ENCODE assay signal across 8 cellular contexts in genomic region chr14:19096876-19097275, GRCh38.
DNase-seq lines count a peak whose midpoint lies in the region; ATAC-seq, FAIRE-seq and TF ChIP-seq lines count a peak whose summit lies in the region.
"Not testable (repeated sequence)": the region's sequence is repeated elsewhere in the genome, so short reads cannot be mapped to it uniquely, and the experiment has no call there.

No MANE protein-coding gene starts in this region.

- H3K23ac ChIP-seq in H9 (ENCODE audit: insufficient read length, low read depth, low read length): not testable (repeated sequence)

- not testable (repeated sequence) for H2BK15ac ChIP-seq in H9 (ENCODE audit: low read depth, low read length)

- H2BK20ac ChIP-seq in H9 (ENCODE audit: low read depth, low read length, poor library complexity, severe bottlenecking): not testable (repeated sequence)

- not testable (repeated sequence) for H2BK5ac ChIP-seq in H9 (ENCODE audit: insufficient read length, low read length)

- H3K4me3 ChIP-seq in BE2C (ENCODE audit: low read depth, low read length); endodermal cell (ENCODE audit: low read length); HepG2 (replicated peaks in 1 of 3; ENCODE audit: insufficient read depth in 1 of 3, low read depth in 2 of 3, low read length in 3 of 3); upper lobe of right lung: not testable (repeated sequence)

- not testable (repeated sequence) for TF ChIP-seq EP300 in HepG2 (IDR thresholded peaks at IDR 0.05; ENCODE audit: low read depth in 2 of 2, low read length in 2 of 2); HepG2 (CRISPR knock-in tag; IDR thresholded peaks at IDR 0.05; ENCODE audit: borderline replicate concordance)

- not testable (repeated sequence) for H3K23me2 ChIP-seq in H9 (ENCODE audit: insufficient read length, low read depth, low read length, poor library complexity, severe bottlenecking)

- not testable (repeated sequence) for H3K14ac ChIP-seq in H9 (ENCODE audit: insufficient read depth, low read length)

- H3K27me3 ChIP-seq in BE2C; H9 (ENCODE audit: insufficient read depth, low read length); endodermal cell (ENCODE audit: control insufficient read depth, insufficient read depth, low read length, poor library complexity, severe bottlenecking); HepG2 (ENCODE audit: control insufficient read depth in 1 of 2, insufficient read depth in 2 of 2, low read length in 2 of 2); upper lobe of right lung: not testable (repeated sequence)

- not testable (repeated sequence) for H3K18ac ChIP-seq in H9 (ENCODE audit: insufficient read length, low read depth, low read length)

- not testable (repeated sequence) for H3K4ac ChIP-seq in H9 (ENCODE audit: low read depth, low read length)

- not testable (repeated sequence) for H3K79me2 ChIP-seq in H9 (ENCODE audit: insufficient read depth, low read length); HepG2 (ENCODE audit: insufficient read depth, low read length)

- H4K8ac ChIP-seq in H9 (replicated peaks; ENCODE audit: insufficient read length, low read depth, low read length): not testable (repeated sequence)

- not testable (repeated sequence) for H2BK12ac ChIP-seq in H9 (ENCODE audit: insufficient read length, low read depth, low read length)

- in situ Hi-C loops in HepG2 (cut with HindIII; ENCODE audit: extremely low pct_ligation_motif_present, low pct_unique_long_range_greater_than_20kb): not testable (repeated sequence)

- H3K27ac ChIP-seq in H9 (ENCODE audit: insufficient read length, low read depth, low read length); endodermal cell (ENCODE audit: low read depth, low read length); HepG2 (ENCODE audit: extremely low read length, insufficient read depth, low read length); upper lobe of right lung: not testable (repeated sequence)

- H3T11ph ChIP-seq in H9 (ENCODE audit: low read length): not testable (repeated sequence)

- not testable (repeated sequence) for H3K4me1 Mint-ChIP-seq in H9; WTC11; endodermal cell; osteocyte (ENCODE audit: unreplicated experiment)

- CTCF ChIA-PET in WTC11 (lab: Charles Lee); HepG2 (lab: Yijun Ruan, JAX; ENCODE audit: low intra/inter-chr PET ratio, low total read pairs): not testable (repeated sequence)

- not testable (repeated sequence) for H2AK5ac ChIP-seq in H9 (ENCODE audit: insufficient read length, low read length)

- intact Hi-C loops in left ventricle myocardium superior (cut with micrococcal nuclease); HepG2 (cut with micrococcal nuclease; ENCODE audit: unreplicated experiment); upper lobe of right lung (cut with DNase I): not testable (repeated sequence)

- TF ChIP-seq CTCF in BE2C (IDR thresholded peaks at IDR 0.05; ENCODE audit: low read depth, low read length); H9 (conservative IDR thresholded peaks at IDR 0.05); WTC11 (IDR thresholded peaks at IDR 0.05); endodermal cell (conservative IDR thresholded peaks at IDR 0.05); HepG2 (CRISPR knock-in tag; IDR thresholded peaks at IDR 0.05); osteocyte (IDR thresholded peaks at IDR 0.05); upper lobe of right lung (IDR thresholded peaks at IDR 0.05): not testable (repeated sequence)

- not testable (repeated sequence) for H4K5ac ChIP-seq in H9 (ENCODE audit: insufficient read length, low read depth, low read length)

- not testable (repeated sequence) for H4K91ac ChIP-seq in H9 (ENCODE audit: insufficient read length, low read depth, low read length)

- peak; percentile 9 for DNase-seq in BE2C
- peak; percentile 11 for DNase-seq in H9
- peak; percentile 8 for DNase-seq in WTC11 (ENCODE audit: low spot score)
- DNase-seq in endodermal cell: peak; percentile 8
- peak; percentile 17 for DNase-seq in left ventricle myocardium superior
- DNase-seq in HepG2 (ENCODE audit: low spot score): peak; percentile 13
- peak; percentile 87 for DNase-seq in osteocyte (ENCODE audit: extremely low spot score, unreplicated experiment)
- DNase-seq in upper lobe of right lung: peak; percentile 68

- H3K4me1 ChIP-seq in BE2C; H9 (ENCODE audit: insufficient read depth, low read length); endodermal cell (ENCODE audit: control insufficient read depth, insufficient read depth, low read length); HepG2 (ENCODE audit: insufficient read depth, low read length); upper lobe of right lung: not testable (repeated sequence)

- H3K4me2 ChIP-seq in H9 (ENCODE audit: insufficient read depth, insufficient read length, low read length); HepG2 (ENCODE audit: low read depth, low read length): not testable (repeated sequence)

- not testable (repeated sequence) for ATAC-seq in WTC11, left ventricle myocardium superior, upper lobe of right lung
- peak; percentile 54 for ATAC-seq in HepG2

- H3K79me1 ChIP-seq in H9 (ENCODE audit: insufficient read depth, low read depth, low read length, poor library complexity, severe bottlenecking): not testable (repeated sequence)

- TF ChIP-seq POLR2A in HepG2 (IDR thresholded peaks at IDR 0.05; ENCODE audit: insufficient read depth in 1 of 2, low read depth in 2 of 2, low read length in 2 of 2): not testable (repeated sequence)

- H3K9me3 ChIP-seq in BE2C; endodermal cell (ENCODE audit: control insufficient read depth, low read length); HepG2 (ENCODE audit: low read length); upper lobe of right lung: not testable (repeated sequence)
- peaks cover 13% of the 10 kb centered on the region for H3K9me3 ChIP-seq in H9 (ENCODE audit: control insufficient read depth, low read depth, low read length)

- H4K20me1 ChIP-seq in H9 (ENCODE audit: control insufficient read depth, insufficient read depth, insufficient read length); HepG2 (ENCODE audit: insufficient read depth, low read length): not testable (repeated sequence)

- FAIRE-seq in HepG2 (lab: Jason Lieb, UNC): not testable (repeated sequence)

- not testable (repeated sequence) for H3K9ac ChIP-seq in H9 (ENCODE audit: extremely low read depth, insufficient read length, low read length); endodermal cell (ENCODE audit: extremely low read depth, low read length, poor library complexity, severe bottlenecking); HepG2 (ENCODE audit: insufficient read depth, low read depth, low read length)

- BruUV-seq in HepG2 (replicated peaks; lab: Mats Ljungman, UMichigan): TSS peak; percentile 57

- POLR2A ChIA-PET in WTC11 (lab: Charles Lee); HepG2 (lab: Yijun Ruan, JAX): not testable (repeated sequence)

- H2AFZ ChIP-seq in H9 (ENCODE audit: low read length); HepG2 (ENCODE audit: low read length): not testable (repeated sequence)

- not testable (repeated sequence) for H3K27me3 Mint-ChIP-seq in H9 (ENCODE audit: low read depth); WTC11 (ENCODE audit: low read depth); endodermal cell (ENCODE audit: insufficient read depth); osteocyte (ENCODE audit: unreplicated experiment)

- H3K36me3 Mint-ChIP-seq in H9 (ENCODE audit: insufficient read depth in 1 of 3, low read depth in 3 of 3); endodermal cell (ENCODE audit: low read depth); osteocyte (ENCODE audit: unreplicated experiment): not testable (repeated sequence)
- peaks cover 17% of the 10 kb centered on the region for H3K36me3 Mint-ChIP-seq in WTC11

- H3K9me3 Mint-ChIP-seq in H9: peaks cover 27 to 32% of the 10 kb centered on the region in 2 experiments
- peaks cover 12% of the 10 kb centered on the region for H3K9me3 Mint-ChIP-seq in WTC11
- peaks cover 31% of the 10 kb centered on the region for H3K9me3 Mint-ChIP-seq in endodermal cell
- not testable (repeated sequence) for H3K9me3 Mint-ChIP-seq in osteocyte (ENCODE audit: unreplicated experiment)

- H3K4me3 Mint-ChIP-seq in H9; WTC11; endodermal cell; osteocyte (ENCODE audit: unreplicated experiment): not testable (repeated sequence)

- not testable (repeated sequence) for H3K56ac ChIP-seq in H9 (ENCODE audit: insufficient read length, low read depth, low read length)

- not testable (repeated sequence) for TF ChIP-seq RAD21 in HepG2 (CRISPR knock-in tag; IDR thresholded peaks at IDR 0.05)

- not testable (repeated sequence) for H3K27ac Mint-ChIP-seq in H9; WTC11; endodermal cell; osteocyte (ENCODE audit: unreplicated experiment)

- H2BK120ac ChIP-seq in H9 (ENCODE audit: low read depth, low read length, poor library complexity, severe bottlenecking): not testable (repeated sequence)

- H3K36me3 ChIP-seq in BE2C; endodermal cell (ENCODE audit: control insufficient read depth, insufficient read depth, low read length); HepG2 (replicated peaks in 1 of 2; ENCODE audit: control insufficient read depth in 1 of 2, insufficient read depth in 2 of 2, low read length in 2 of 2); upper lobe of right lung: not testable (repeated sequence)

- WGBS in H9 (ENCODE audit: extremely low coverage, insufficient read length, low lambda C conversion rate): no CpG with 5 or more reads among the region's 8 CpGs
- WGBS in endodermal cell (ENCODE audit: insufficient coverage in 1 of 2, insufficient read length in 1 of 2), 2 experiments: 80 to 89% methylated on average over 1 to 5 of the region's 8 CpGs
- 95% methylated on average over 8 of the region's 8 CpGs for WGBS in HepG2 (ENCODE audit: low lambda C conversion rate)

Comparison
In these comparisons a context has a peak if more than half of its experiments do, and no peak if none do; other contexts are left out.
1. DNase-seq: peak in every context shown above with its lines; median percentile 87 in osteocyte; 68 in upper lobe of right lung; 17 in left ventricle myocardium superior; 13 in HepG2; 11 in H9; 9 in BE2C; 8 in WTC11; 8 in endodermal cell.